18 cellular contexts compared by ENCODE assay signal in genomic region chr3:64666171-64666581, GRCh38. TPM values are rescaled to one million over a fixed set of nuclear protein-coding genes. Genes with fewer than 3 reads are reported as not detected.
A peak's percentile ranks its signal among the peaks of the same experiment; 100 is the strongest.
DNase-seq lines count a peak whose midpoint lies in the region; ATAC-seq, FAIRE-seq and TF ChIP-seq lines count a peak whose summit lies in the region.
"Had no signal": no experiment of that assay in that cellular context is flagged by ENCODE, and none has a peak within 500 bp of the region (broad histone marks: within the 10 kb centered on the region; RNA-seq: fewer than 3 reads in every experiment).

No MANE protein-coding gene starts in this region.

- no peaks in the 10 kb centered on the region for H3K36me3 Mint-ChIP-seq in HFFc6 (ENCODE audit: low read depth)
- H3K36me3 Mint-ChIP-seq: CD4-positive, CD25-positive, alpha-beta regulatory T cell; naive B cell had no signal

- WGBS in body of pancreas, 2 donors: 49 to 50% methylated on average over 4 of the region's 4 CpGs
- 61% methylated on average over 4 of the region's 4 CpGs for WGBS in smooth muscle cell (ENCODE audit: low lambda C conversion rate)
- WGBS in suprapubic skin: 72% methylated on average over 4 of the region's 4 CpGs

- peak overlapping the region; percentile 28; the same call in 1 of the 2 replicates for H3K4me3 Mint-ChIP-seq in HFFc6
- H3K4me3 Mint-ChIP-seq: CD4-positive, CD25-positive, alpha-beta regulatory T cell; H9; naive B cell; stimulated activated naive CD8-positive, alpha-beta T cell treated with anti-CD3 and anti-CD28 coated beads, Interleukin-15, amount 100 ng/mL, for 72 hours had no signal

- H3K9me3 Mint-ChIP-seq in HFFc6: no peaks in the 10 kb centered on the region
- H3K9me3 Mint-ChIP-seq: H9 had no signal

- ATAC-seq in body of pancreas: peak; percentile 74
- no peak for ATAC-seq in GM21825 (IDR thresholded peaks at IDR 0.05; ENCODE audit: unreplicated experiment)
- ATAC-seq: esophagus mucosa; stimulated activated naive CD8-positive, alpha-beta T cell treated with anti-CD3 and anti-CD28 coated beads, Interleukin-15, amount 100 ng/mL, for 72 hours had no signal

- dilution Hi-C loops in keratinocyte (cut with MboI; ENCODE audit: extremely low pct_ligation_motif_present, low sequenced_read_pairs): no loop called here

- peaks cover 2% of the 10 kb centered on the region; the same call in 1 of the 2 replicates for H3K27me3 Mint-ChIP-seq in HFFc6 (ENCODE audit: insufficient read depth)
- H3K27me3 Mint-ChIP-seq: CD4-positive, CD25-positive, alpha-beta regulatory T cell; stimulated activated naive CD8-positive, alpha-beta T cell treated with anti-CD3 and anti-CD28 coated beads, Interleukin-15, amount 100 ng/mL, for 72 hours had no signal

- H3K27ac ChIP-seq in body of pancreas: peak overlapping the region; percentile 18 to 77 (median 66)
- H3K27ac ChIP-seq in keratinocyte (ENCODE audit: control insufficient read depth, insufficient read depth, low read length): peak overlapping the region; percentile 37
- peak overlapping the region; percentile 39 for H3K27ac ChIP-seq in smooth muscle cell (ENCODE audit: low read depth)
- no peak overlapping the region for H3K27ac ChIP-seq in suprapubic skin
- H3K27ac ChIP-seq: VCaP had no signal

- no peaks in the 10 kb centered on the region for H3K79me2 ChIP-seq in keratinocyte (ENCODE audit: control insufficient read depth, insufficient read depth, low read length)
- H3K79me2 ChIP-seq in smooth muscle cell (ENCODE audit: low read depth): peaks cover 90% of the 10 kb centered on the region

- peaks cover 35% of the 10 kb centered on the region for H3K4me1 ChIP-seq in body of pancreas
- peaks cover 3% of the 10 kb centered on the region for H3K4me1 ChIP-seq in keratinocyte (ENCODE audit: control insufficient read depth, extremely low read depth, insufficient read depth, low read length)
- H3K4me1 ChIP-seq in smooth muscle cell (ENCODE audit: low read depth): peaks cover 5% of the 10 kb centered on the region
- H3K4me1 ChIP-seq in suprapubic skin: no peaks in the 10 kb centered on the region

- H3K9me3 ChIP-seq in body of pancreas (no peaks in the 10 kb centered on the region), keratinocyte (ENCODE audit: control insufficient read depth, low read depth, low read length) (no peaks in the 10 kb centered on the region), smooth muscle cell (replicated peaks; ENCODE audit: low read depth) (no peaks in the 10 kb centered on the region), suprapubic skin (no peaks in the 10 kb centered on the region)

- peaks cover 8% of the 10 kb centered on the region for H3K4me1 Mint-ChIP-seq in HFFc6 (ENCODE audit: low read depth)
- H3K4me1 Mint-ChIP-seq: CD4-positive, CD25-positive, alpha-beta regulatory T cell; naive B cell; stimulated activated naive CD8-positive, alpha-beta T cell treated with anti-CD3 and anti-CD28 coated beads, Interleukin-15, amount 100 ng/mL, for 72 hours had no signal

- H3K36me3 ChIP-seq in body of pancreas (replicated peaks in 1 of 2; ENCODE audit: insufficient read depth in 1 of 2, low read depth in 2 of 2) (no peaks in the 10 kb centered on the region), keratinocyte (ENCODE audit: control insufficient read depth in 2 of 2, extremely low read depth in 1 of 2, insufficient read depth in 2 of 2, low read length in 2 of 2) (no peaks in the 10 kb centered on the region), smooth muscle cell (ENCODE audit: low read depth) (no peaks in the 10 kb centered on the region), suprapubic skin (no peaks in the 10 kb centered on the region)

- peak overlapping the region; percentile 63; the same call in 1 of the 2 replicates for H3K27ac Mint-ChIP-seq in HFFc6
- H3K27ac Mint-ChIP-seq: CD4-positive, CD25-positive, alpha-beta regulatory T cell; H9; naive B cell; stimulated activated naive CD8-positive, alpha-beta T cell treated with anti-CD3 and anti-CD28 coated beads, Interleukin-15, amount 100 ng/mL, for 72 hours had no signal

- H3K4me2 ChIP-seq in keratinocyte (ENCODE audit: control insufficient read depth, extremely low read depth, insufficient read depth, low read depth, low read length) (peak overlapping the region; percentile 47), smooth muscle cell (peak overlapping the region; percentile 56)

- TF ChIP-seq EP300 in suprapubic skin (IDR thresholded peaks at IDR 0.05): no peak

- intact Hi-C loops in body of pancreas (cut with DNase I): no loop called here

- H3K27me3 ChIP-seq in body of pancreas: no peaks in the 10 kb centered on the region
- H3K27me3 ChIP-seq in keratinocyte (ENCODE audit: control insufficient read depth, extremely low read depth, insufficient read depth, low read length): no peaks in the 10 kb centered on the region
- H3K27me3 ChIP-seq in smooth muscle cell (ENCODE audit: low read depth): no peaks in the 10 kb centered on the region
- H3K27me3 ChIP-seq in suprapubic skin: no peaks in the 10 kb centered on the region

- DNase-seq in HFFc6: peak; percentile 20
- peak; percentile 16 to 29 (median 26) for DNase-seq in body of pancreas
- DNase-seq in keratinocyte (ENCODE audit: low read depth, low spot score): no peak
- no peak for DNase-seq in smooth muscle cell (lab: John Stamatoyannopoulos, UW; ENCODE audit: unreplicated experiment)
- DNase-seq in suprapubic skin (ENCODE audit: low spot score in 2 of 2): no peak
- no peak for DNase-seq in UCSD-AML1 (lab: John Stamatoyannopoulos, UW; ENCODE audit: unreplicated experiment)
- DNase-seq in dedifferentiated amniotic fluid mesenchymal stem cell (ENCODE audit: extremely low spot score): no peak
- DNase-seq: activated naive CD4-positive, alpha-beta T cell; CD4-positive, CD25-positive, alpha-beta regulatory T cell; central memory CD4-positive, alpha-beta T cell; GF-D8; H9; naive B cell; NCI-H2107; stimulated activated naive CD8-positive, alpha-beta T cell treated with anti-CD3 and anti-CD28 coated beads, Interleukin-15, amount 100 ng/mL, for 72 hours had no signal

- no peak for TF ChIP-seq POLR2A in body of pancreas (IDR thresholded peaks at IDR 0.05)
- no peak for TF ChIP-seq POLR2A in suprapubic skin (IDR thresholded peaks at IDR 0.05)

- H3K9me1 ChIP-seq in keratinocyte (ENCODE audit: control insufficient read depth, extremely low read depth, insufficient read depth, low read length): no peaks in the 10 kb centered on the region

- H4K20me1 ChIP-seq in keratinocyte (ENCODE audit: control insufficient read depth, extremely low read depth, insufficient read depth, low read length) (no peaks in the 10 kb centered on the region), smooth muscle cell (ENCODE audit: low read depth) (peaks cover 2% of the 10 kb centered on the region)

- FAIRE-seq in keratinocyte (lab: Jason Lieb, UNC): no peak

- no peaks in the 10 kb centered on the region for H3F3A ChIP-seq in smooth muscle cell (ENCODE audit: low read depth)

- H2AFZ ChIP-seq in keratinocyte (ENCODE audit: control insufficient read depth, low read length): peak overlapping the region; percentile 77
- H2AFZ ChIP-seq in smooth muscle cell (ENCODE audit: low read depth): peak overlapping the region; percentile 22

- H3K9ac ChIP-seq in keratinocyte (ENCODE audit: control insufficient read depth, extremely low read depth, insufficient read depth, low read length) (no peak overlapping the region), smooth muscle cell (ENCODE audit: low read depth) (peak overlapping the region; percentile 1)

- no peak for TF ChIP-seq CTCF in HFFc6 (IDR thresholded peaks at IDR 0.05)
- TF ChIP-seq CTCF in body of pancreas (IDR thresholded peaks at IDR 0.05): no peak
- no peak for TF ChIP-seq CTCF in keratinocyte (optimal IDR thresholded peaks at IDR 0.05 in 1 of 3, IDR thresholded peaks at IDR 0.05 in 1 of 3, conservative IDR thresholded peaks at IDR 0.05 in 1 of 3; ENCODE audit: extremely low read depth in 1 of 3, insufficient read depth in 2 of 3, low read length in 3 of 3)
- TF ChIP-seq CTCF in smooth muscle cell (IDR thresholded peaks at IDR 0.05; ENCODE audit: borderline replicate concordance, insufficient read depth, poor library complexity, severe bottlenecking): no peak
- no peak for TF ChIP-seq CTCF in suprapubic skin (IDR thresholded peaks at IDR 0.05)

- H3K4me3 ChIP-seq in body of pancreas (no peak overlapping the region), keratinocyte (ENCODE audit: control insufficient read depth in 2 of 3, extremely low read depth in 1 of 3, insufficient read depth in 2 of 3, low read depth in 1 of 3, low read length in 3 of 3) (no peak overlapping the region), smooth muscle cell (no peak overlapping the region), suprapubic skin (no peak overlapping the region)

RNA-seq across cellular contexts. Expression of gene ADAMTS9, which starts 21.6 kb away (rescaled TPM):
- total RNA-seq in HFFc6 (2021; fragmentation: NEBNext Ultra II Directional; extraction: Animal tissue kit (Norgen Biotek cat#: 25700)): under 1 TPM in 5 of 6 experiments, not detected in 1; 0.07 to 0.14 (median 0.12) TPM
- total RNA-seq in body of pancreas (10 to 100 TPM; 27.2 to 54.7 TPM), smooth muscle cell (66.6 and 68.0 TPM in 2 replicates), suprapubic skin (10 to 100 TPM in 2 of 4 donors, 1 to 10 TPM in 2; 7.8 to 32.8 (median 9.3) TPM)
- polyA plus RNA-seq in keratinocyte (0.18 to 0.43 TPM (median 0.26 TPM) in 3 replicates), smooth muscle cell (18.7 and 19.9 TPM in 2 replicates)
- polyA plus RNA-seq in keratinocyte (2011; ENCODE audit: low read depth): 0.69 TPM
- 0.23 and 0.25 TPM in 2 replicates for polyA plus RNA-seq in keratinocyte (2011; cell fraction: cytosol; rRNA removed)
- polyA plus RNA-seq in keratinocyte (2011; cell fraction: nucleus; rRNA removed): 0.68 and 1.3 TPM in 2 replicates
- 0.24 and 0.61 TPM in 2 replicates for polyA plus RNA-seq in keratinocyte (2012; ENCODE audit: low replicate concordance)
- 0.49 to 3.0 TPM (median 1.7 TPM) in 3 replicates for polyA minus RNA-seq in keratinocyte
- 0.96 TPM for polyA minus RNA-seq in keratinocyte (2011; cell fraction: cytosol; rRNA and poly(A)+ RNA removed)
- 1.7 and 5.9 TPM in 2 replicates for polyA minus RNA-seq in keratinocyte (2011; cell fraction: nucleus; rRNA and poly(A)+ RNA removed)
- polyA plus RNA-seq: CD4-positive, CD25-positive, alpha-beta regulatory T cell had no signal

Comparison
In these comparisons a context has a peak if more than half of its experiments do, and no peak if none do; other contexts are left out.
1. DNase-seq: peak in HFFc6 (single experiment) and body of pancreas (4 of 4); none in keratinocyte (single experiment), smooth muscle cell (single experiment), suprapubic skin (0 of 2), UCSD-AML1 (single experiment) and dedifferentiated amniotic fluid mesenchymal stem cell (single experiment).
2. RNA of gene ADAMTS9, which starts 21.6 kb away (total RNA-seq): 66.6 to 68.0 TPM in smooth muscle cell, 27.2 to 54.7 TPM in body of pancreas and 7.8 to 32.8 TPM in suprapubic skin; 0.07 to 0.14 TPM in HFFc6; every median in the first group is over 4 times any median in the second.